Comparison of ENCODE assay signal across 8 cellular contexts in genomic region chr16:9443864-9444263, GRCh38.
"Had no signal": no experiment of that assay in that cellular context is flagged by ENCODE, and none has a peak within 500 bp of the region (broad histone marks: within the 10 kb centered on the region; RNA-seq: fewer than 3 reads in every experiment).

No MANE protein-coding gene starts in this region.

- FAIRE-seq: G401.6, GM12878, GM12891, GM12892, GM18507, GM19239 had no signal

- ATAC-seq: GM12878 had no signal

- H3K4me3 ChIP-seq: GM12878 had no signal

- DNase-seq: GDM1, GF-D8 had no signal
